ENCODE assay signal across 11 cellular contexts in the genomic region with DNA sequence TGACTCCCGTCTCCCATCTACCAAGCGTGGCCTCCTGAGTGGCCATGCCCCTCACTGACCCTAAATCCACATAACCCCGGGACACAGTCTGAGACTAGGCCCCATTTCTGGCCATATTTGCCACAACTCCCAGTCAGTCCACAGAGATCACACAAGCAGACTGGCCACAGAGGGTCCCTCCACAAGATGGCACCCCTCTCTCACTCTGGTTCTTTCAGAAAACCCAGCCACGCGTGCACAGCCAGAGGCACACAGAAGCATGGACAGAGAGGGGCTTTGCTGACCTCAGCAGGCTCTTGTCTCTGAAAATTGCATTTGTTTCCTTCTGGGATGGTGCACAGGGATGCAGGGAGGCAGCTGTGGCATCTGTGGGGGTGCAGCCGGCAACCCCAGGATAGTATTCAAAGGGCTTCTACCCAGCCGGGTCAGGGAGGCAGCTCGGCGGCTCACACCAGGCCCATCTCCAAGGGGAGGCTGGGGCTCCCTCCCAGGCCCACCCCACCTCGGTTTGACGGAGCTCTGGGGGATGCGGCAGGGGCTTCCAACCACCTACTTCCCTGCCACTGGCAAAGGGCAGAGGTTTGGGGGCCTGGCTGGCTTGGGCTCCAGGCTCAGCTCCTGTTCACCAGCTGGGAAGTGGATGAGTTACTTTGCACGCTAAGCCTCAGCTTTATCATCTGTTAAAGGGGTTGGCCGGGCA. TPM values are rescaled to one million over a fixed set of nuclear protein-coding genes. Genes with fewer than 3 reads are reported as not detected.
A peak's percentile ranks its signal among the peaks of the same experiment; 100 is the strongest.
DNase-seq lines count a peak whose midpoint lies in the region; ATAC-seq, FAIRE-seq and TF ChIP-seq lines count a peak whose summit lies in the region.
"Had no signal": no experiment of that assay in that cellular context is flagged by ENCODE, and none has a peak within 500 bp of the region (broad histone marks: within the 10 kb centered on the region; RNA-seq: fewer than 3 reads in every experiment).

No MANE protein-coding gene starts in this region.

- ATAC-seq in activated CD8-positive, alpha-beta T cell treated with anti-CD3 and anti-CD28 coated beads, Interleukin-2, amount 10 ng/mL, durations not matched to agents 7 days and 5 days, result no peak
- peak; percentile 35 to 87 (median 80) for ATAC-seq in heart right ventricle
- no peak for ATAC-seq in HG03095 (IDR thresholded peaks at IDR 0.05; ENCODE audit: unreplicated experiment)
- no peak for ATAC-seq in HG03135 (IDR thresholded peaks at IDR 0.05; ENCODE audit: unreplicated experiment)

- WGBS in heart right ventricle, 2 donors, result 73 to 74% methylated on average over 14 of the region's 14 CpGs

- H3K9me3 ChIP-seq in heart right ventricle, result no peaks in the 10 kb centered on the region
- H3K9me3 ChIP-seq: neutrophil had no signal

- FAIRE-seq in HTR-8/SVneo (lab: Jason Lieb, UNC), result peak; percentile 42
- FAIRE-seq: A204.1 had no signal

- no peak overlapping the region for H3K4me3 Mint-ChIP-seq in activated CD8-positive, alpha-beta T cell treated with anti-CD3 and anti-CD28 coated beads, Interleukin-2, amount 10 ng/mL, durations not matched to agents 7 days and 5 days

- H3K27me3 ChIP-seq in heart right ventricle, result no peaks in the 10 kb centered on the region
- H3K27me3 ChIP-seq: neutrophil had no signal

- peaks cover 5% of the 10 kb centered on the region for H3K4me1 Mint-ChIP-seq in activated CD8-positive, alpha-beta T cell treated with anti-CD3 and anti-CD28 coated beads, Interleukin-2, amount 10 ng/mL, durations not matched to agents 7 days and 5 days (ENCODE audit: low read depth)

- H3K27ac ChIP-seq in heart right ventricle, result no peak overlapping the region
- H3K27ac ChIP-seq: neutrophil had no signal

- H3K9me3 Mint-ChIP-seq in activated CD8-positive, alpha-beta T cell treated with anti-CD3 and anti-CD28 coated beads, Interleukin-2, amount 10 ng/mL, durations not matched to agents 7 days and 5 days (ENCODE audit: insufficient read depth), result no peaks in the 10 kb centered on the region

- intact Hi-C loops in heart right ventricle (cut with DNase I), result loop anchor here in 6 of 10 donors (5.0 kb wide), 1 partner anchor 223 kb away; no protein-coding TSS in a partner anchor

- peak in 8 of 9 donors; percentile 43 to 70 (median 63) for TF ChIP-seq CTCF in heart right ventricle (IDR thresholded peaks at IDR 0.05)

- H3K4me3 ChIP-seq in heart right ventricle, result no peak overlapping the region

- POLR2A ChIA-PET in activated CD8-positive, alpha-beta T cell treated with anti-CD3 and anti-CD28 coated beads, Interleukin-2, amount 10 ng/mL, durations not matched to agents 7 days and 5 days (lab: Charles Lee), result no interaction called here

- peaks cover 0 to 4% (median 0%) of the 10 kb centered on the region in 9 donors for H3K4me1 ChIP-seq in heart right ventricle

- CTCF ChIA-PET in activated CD8-positive, alpha-beta T cell treated with anti-CD3 and anti-CD28 coated beads, Interleukin-2, amount 10 ng/mL, durations not matched to agents 7 days and 5 days (lab: Charles Lee), result no interaction called here

- no peaks in the 10 kb centered on the region for H3K36me3 Mint-ChIP-seq in activated CD8-positive, alpha-beta T cell treated with anti-CD3 and anti-CD28 coated beads, Interleukin-2, amount 10 ng/mL, durations not matched to agents 7 days and 5 days (ENCODE audit: low read depth)

- peaks cover 0 to 43% (median 0%) of the 10 kb centered on the region in 9 donors for H3K36me3 ChIP-seq in heart right ventricle

- DNase-seq in DMS53 (lab: John Stamatoyannopoulos, UW) (peak; percentile 26), DMS53 treated with DMSO at 0.1 percent for 48 hours (lab: John Stamatoyannopoulos, UW; ENCODE audit: unreplicated experiment) (no peak), HTR-8/SVneo (ENCODE audit: insufficient read length, low spot score) (peak; percentile 65), heart right ventricle (peak in 1 of 2 donors; percentile 46), retina (peak; percentile 91)
- peak; percentile 31 for DNase-seq in activated CD8-positive, alpha-beta T cell treated with anti-CD3 and anti-CD28 coated beads, Interleukin-2, amount 10 ng/mL, durations not matched to agents 7 days and 5 days

- no peak overlapping the region for H3K27ac Mint-ChIP-seq in activated CD8-positive, alpha-beta T cell treated with anti-CD3 and anti-CD28 coated beads, Interleukin-2, amount 10 ng/mL, durations not matched to agents 7 days and 5 days

- H3K27me3 Mint-ChIP-seq in activated CD8-positive, alpha-beta T cell treated with anti-CD3 and anti-CD28 coated beads, Interleukin-2, amount 10 ng/mL, durations not matched to agents 7 days and 5 days (ENCODE audit: low read depth), result no peaks in the 10 kb centered on the region

RNA-seq across cellular contexts. Expression of a gene that starts 16.8 kb away (rescaled TPM):
- not detected for total RNA-seq in activated CD8-positive, alpha-beta T cell treated with anti-CD3 and anti-CD28 coated beads, Interleukin-2, amount 10 ng/mL, durations not matched to agents 7 days and 5 days
- 10 to 100 TPM in 1 of 10 donors, 1 to 10 TPM in 9; 2.6 to 13.0 (median 4.6) TPM for total RNA-seq in heart right ventricle
- polyA plus RNA-seq in heart right ventricle, result 1 to 10 TPM; 2.5 to 4.9 TPM

RNA-seq across cellular contexts. Expression of a gene that starts 27.3 kb away (rescaled TPM):
- total RNA-seq in activated CD8-positive, alpha-beta T cell treated with anti-CD3 and anti-CD28 coated beads, Interleukin-2, amount 10 ng/mL, durations not matched to agents 7 days and 5 days, result not detected
- total RNA-seq in heart right ventricle, result not detected
- polyA plus RNA-seq in heart right ventricle, result not detected
- total RNA-seq: T-helper 2 cell treated with Interferon-gamma antibody and Interleukin-4, amounts not matched to agents 100 ng/mL and 5 ng/mL, for 36 hours had no signal

Comparison
In these comparisons a context has a peak if more than half of its experiments do, and no peak if none do; other contexts are left out.
1. ATAC-seq: peak in heart right ventricle (8 of 8); none in activated CD8-positive, alpha-beta T cell treated with anti-CD3 and anti-CD28 coated beads, Interleukin-2, amount 10 ng/mL, durations not matched to agents 7 days and 5 days (single experiment), HG03095 (single experiment) and HG03135 (single experiment).